ENCODE assay signal across 9 cellular contexts in the genomic region with DNA sequence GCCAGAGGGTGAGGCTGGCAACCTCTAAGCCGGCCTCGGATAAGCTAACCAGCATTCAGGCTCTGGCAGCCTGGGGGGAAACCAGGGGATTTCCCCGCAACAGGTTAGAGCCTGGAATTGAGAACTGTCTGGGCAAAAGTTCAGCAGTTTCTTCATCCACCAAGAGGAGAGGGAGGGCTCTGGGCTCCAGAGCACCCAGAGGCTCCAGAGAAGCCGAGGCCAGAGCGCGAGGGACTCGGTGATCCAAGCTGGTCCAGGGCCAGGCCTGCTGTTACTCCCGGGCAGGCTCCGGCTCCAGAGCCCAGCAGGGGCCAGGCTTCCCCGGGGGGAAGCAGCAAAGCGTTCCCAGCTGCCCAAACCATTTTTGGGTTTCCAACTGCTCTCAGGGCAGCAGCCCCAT. TPM values are rescaled to one million over a fixed set of nuclear protein-coding genes. Genes with fewer than 3 reads are reported as not detected.
DNase-seq lines count a peak whose midpoint lies in the region; ATAC-seq and TF ChIP-seq lines count a peak whose summit lies in the region.
"Had no signal": no experiment of that assay in that cellular context is flagged by ENCODE, and none has a peak within 500 bp of the region (broad histone marks: within the 10 kb centered on the region; RNA-seq: fewer than 3 reads in every experiment).

No MANE protein-coding gene starts in this region.

- peak overlapping the region in 1 of 2 donors; percentile 77 for H3K27ac ChIP-seq in lung (ENCODE audit: low read depth in 1 of 2, low read length in 1 of 2)

- no peaks in the 10 kb centered on the region for H3K27me3 ChIP-seq in lung (ENCODE audit: control insufficient read depth, insufficient read depth)

- H3K4me3 ChIP-seq in lung, result no peak overlapping the region
- H3K4me3 ChIP-seq: GM23338 had no signal

- peaks cover 6% of the 10 kb centered on the region for H3K36me3 Mint-ChIP-seq in activated naive CD8-positive, alpha-beta T cell treated with anti-CD3 and anti-CD28 coated beads, Interleukin-2, amount 10 ng/mL, durations not matched to agents 7 days and 5 days

- WGBS in lung, 2 donors, result 61 to 72% methylated on average over 11 of the region's 11 CpGs

- peak overlapping the region; percentile 89 for H3K27ac Mint-ChIP-seq in activated naive CD8-positive, alpha-beta T cell treated with anti-CD3 and anti-CD28 coated beads, Interleukin-2, amount 10 ng/mL, durations not matched to agents 7 days and 5 days
- H3K27ac Mint-ChIP-seq: GM23338 had no signal

- TF ChIP-seq CTCF in lung (IDR thresholded peaks at IDR 0.05; ENCODE audit: control extremely low read depth, extremely low read depth), result no peak

- H3K9me3 ChIP-seq in lung (ENCODE audit: control insufficient read depth in 2 of 2, insufficient read depth in 1 of 2, low read length in 1 of 2), result no peaks in the 10 kb centered on the region

- H3K9me3 Mint-ChIP-seq in activated naive CD8-positive, alpha-beta T cell treated with anti-CD3 and anti-CD28 coated beads, Interleukin-2, amount 10 ng/mL, durations not matched to agents 7 days and 5 days, result no peaks in the 10 kb centered on the region
- H3K9me3 Mint-ChIP-seq: GM23338 had no signal

- H3K4me3 Mint-ChIP-seq in activated naive CD8-positive, alpha-beta T cell treated with anti-CD3 and anti-CD28 coated beads, Interleukin-2, amount 10 ng/mL, durations not matched to agents 7 days and 5 days, result peak overlapping the region; percentile 58
- H3K4me3 Mint-ChIP-seq: GM23338 had no signal

- DNase-seq in AG08395 (ENCODE audit: low spot score) (peak; percentile 10), lung (ENCODE audit: low spot score) (peak; percentile 59), activated gamma-delta T cell treated with Interleukin-2 at 50 U/mL for 16 hours (no peak), GOT3 (lab: John Stamatoyannopoulos, UW) (no peak), CD1c-positive myeloid dendritic cell (ENCODE audit: extremely low spot score) (no peak)
- no peak for DNase-seq in activated naive CD8-positive, alpha-beta T cell treated with anti-CD3 and anti-CD28 coated beads, Interleukin-2, amount 10 ng/mL, durations not matched to agents 7 days and 5 days
- DNase-seq: NCI-H1105 treated with DMSO at 0.1 percent for 48 hours had no signal

- no peak for ATAC-seq in activated naive CD8-positive, alpha-beta T cell treated with anti-CD3 and anti-CD28 coated beads, Interleukin-2, amount 10 ng/mL, durations not matched to agents 7 days and 5 days (ENCODE audit: low read depth)
- peak; percentile 44 for ATAC-seq in lung (ENCODE audit: insufficient read depth, low FRiP score)
- ATAC-seq: GM23338 had no signal

- no peaks in the 10 kb centered on the region for H3K27me3 Mint-ChIP-seq in activated naive CD8-positive, alpha-beta T cell treated with anti-CD3 and anti-CD28 coated beads, Interleukin-2, amount 10 ng/mL, durations not matched to agents 7 days and 5 days

- peaks cover 35% of the 10 kb centered on the region for H3K4me1 Mint-ChIP-seq in activated naive CD8-positive, alpha-beta T cell treated with anti-CD3 and anti-CD28 coated beads, Interleukin-2, amount 10 ng/mL, durations not matched to agents 7 days and 5 days

- peaks cover 5 to 47% of the 10 kb centered on the region in 2 donors for H3K36me3 ChIP-seq in lung (ENCODE audit: control insufficient read depth in 2 of 2, insufficient read depth in 2 of 2, low read length in 2 of 2)

- H3K4me1 ChIP-seq in lung (ENCODE audit: control insufficient read depth in 2 of 2, insufficient read depth in 2 of 2, low read length in 2 of 2), result peaks cover 0 to 10% of the 10 kb centered on the region in 2 donors

- POLR2A ChIA-PET in activated naive CD8-positive, alpha-beta T cell treated with anti-CD3 and anti-CD28 coated beads, Interleukin-2, amount 10 ng/mL, durations not matched to agents 7 days and 5 days (lab: Charles Lee), result interaction anchor here (1.3 to 4.6 kb wide), 7 partner anchors 10 to 55 kb away, joined by 3 to 31 read pairs (median 10); partner anchors contain the start of genes GGA1, LGALS1 and SH3BP1

RNA-seq across cellular contexts. Expression of gene SH3BP1, which starts 13.3 kb away (rescaled TPM):
- total RNA-seq in activated naive CD8-positive, alpha-beta T cell treated with anti-CD3 and anti-CD28 coated beads, Interleukin-2, amount 10 ng/mL, durations not matched to agents 7 days and 5 days, result 100 to 1,000 TPM; 157 to 169 TPM
- 10 to 100 TPM; 14.8 to 20.2 TPM for total RNA-seq in lung
- polyA plus RNA-seq in lung, result 10 to 100 TPM; 15.9 to 20.0 TPM

RNA-seq across cellular contexts. Expression of gene GGA1, which starts 17.5 kb away (rescaled TPM):
- 10 to 100 TPM; 75.3 to 79.5 TPM for total RNA-seq in activated naive CD8-positive, alpha-beta T cell treated with anti-CD3 and anti-CD28 coated beads, Interleukin-2, amount 10 ng/mL, durations not matched to agents 7 days and 5 days
- 10 to 100 TPM; 62.1 to 72.4 TPM for total RNA-seq in lung
- 10 to 100 TPM; 51.5 to 53.0 TPM for polyA plus RNA-seq in lung

RNA-seq across cellular contexts. Expression of gene PDXP, which starts 32.4 kb away (rescaled TPM):
- 10 to 100 TPM; 16.4 to 16.6 TPM for total RNA-seq in activated naive CD8-positive, alpha-beta T cell treated with anti-CD3 and anti-CD28 coated beads, Interleukin-2, amount 10 ng/mL, durations not matched to agents 7 days and 5 days
- 1 to 10 TPM; 5.7 to 7.4 TPM for total RNA-seq in lung
- polyA plus RNA-seq in lung, result 1 to 10 TPM; 4.4 to 7.3 TPM

RNA-seq across cellular contexts. Expression of gene LGALS2, which starts 46.3 kb away (rescaled TPM):
- total RNA-seq in activated naive CD8-positive, alpha-beta T cell treated with anti-CD3 and anti-CD28 coated beads, Interleukin-2, amount 10 ng/mL, durations not matched to agents 7 days and 5 days, result not detected
- total RNA-seq in lung, result 1 to 10 TPM in 1 of 2 donors, under 1 TPM in 1; 0.89 to 3.1 TPM
- polyA plus RNA-seq in lung, result 1 to 10 TPM; 2.4 to 4.3 TPM
- total RNA-seq: activated CD8-positive, alpha-beta memory T cell treated with anti-CD3 and anti-CD28 coated beads for 36 hours; GM23338 had no signal
- polyA plus RNA-seq: GM23338 had no signal

RNA-seq across cellular contexts. Expression of gene LGALS1, which starts 49.3 kb away (rescaled TPM):
- 1,000 to 10,000 TPM; 1,082 to 1,187 TPM for total RNA-seq in activated naive CD8-positive, alpha-beta T cell treated with anti-CD3 and anti-CD28 coated beads, Interleukin-2, amount 10 ng/mL, durations not matched to agents 7 days and 5 days
- 100 to 1,000 TPM; 347 to 797 TPM for total RNA-seq in lung
- polyA plus RNA-seq in lung, result 1,000 to 10,000 TPM; 1,097 to 1,622 TPM

Comparison
In these comparisons a context has a peak if more than half of its experiments do, and no peak if none do; other contexts are left out.
1. DNase-seq: peak in AG08395 (single experiment) and lung (single experiment); none in activated naive CD8-positive, alpha-beta T cell treated with anti-CD3 and anti-CD28 coated beads, Interleukin-2, amount 10 ng/mL, durations not matched to agents 7 days and 5 days (single experiment), activated gamma-delta T cell treated with Interleukin-2 at 50 U/mL for 16 hours (single experiment), GOT3 (single experiment) and CD1c-positive myeloid dendritic cell (single experiment).
2. RNA of gene SH3BP1, which starts 13.3 kb away (total RNA-seq): 157 to 169 TPM in activated naive CD8-positive, alpha-beta T cell treated with anti-CD3 and anti-CD28 coated beads, Interleukin-2, amount 10 ng/mL, durations not matched to agents 7 days and 5 days; 14.8 to 20.2 TPM in lung; every median in the first group is over 4 times any median in the second.